8 cellular contexts compared by ENCODE assay signal in the genomic region with DNA sequence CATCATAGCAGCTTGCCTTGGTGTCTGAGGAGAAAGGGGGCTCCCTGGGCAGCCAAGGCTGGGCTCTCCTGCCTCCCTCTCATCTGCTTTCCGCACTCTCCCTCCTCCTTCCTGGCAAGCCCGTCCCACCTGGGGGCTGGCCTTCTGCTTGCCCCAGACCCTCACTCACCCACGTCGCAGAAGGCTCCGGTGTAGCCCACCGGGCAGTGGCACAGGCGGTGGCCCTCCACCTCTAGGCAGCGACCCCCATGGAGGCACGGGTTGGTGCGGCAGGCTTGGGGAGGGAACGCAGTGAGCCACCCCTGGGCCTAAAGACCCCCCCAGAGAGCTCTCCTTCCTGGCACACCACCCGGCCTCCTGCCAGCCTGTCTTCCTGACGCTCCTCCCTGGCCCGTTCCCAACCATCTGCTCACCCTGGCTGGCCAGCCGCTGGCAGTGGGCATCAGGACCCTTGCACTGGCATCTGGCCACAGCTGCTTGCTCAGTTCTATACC. TPM values are rescaled to one million over a fixed set of nuclear protein-coding genes. Genes with fewer than 3 reads are reported as not detected.
DNase-seq lines count a peak whose midpoint lies in the region; ATAC-seq and TF ChIP-seq lines count a peak whose summit lies in the region.

No MANE protein-coding gene starts in this region.

- TF ChIP-seq EP300 in gastroesophageal sphincter (IDR thresholded peaks at IDR 0.05) = no peak

- H3K4me1 Mint-ChIP-seq in osteocyte (ENCODE audit: unreplicated experiment) = peaks cover 16% of the 10 kb centered on the region

- no peaks in the 10 kb centered on the region for H3K36me3 Mint-ChIP-seq in osteocyte (ENCODE audit: unreplicated experiment)

- no peak for TF ChIP-seq CTCF in MM.1S (IDR thresholded peaks at IDR 0.05; ENCODE audit: low read length)
- TF ChIP-seq CTCF in osteocyte (IDR thresholded peaks at IDR 0.05) = no peak
- no peak for TF ChIP-seq CTCF in gastroesophageal sphincter (IDR thresholded peaks at IDR 0.05)

- H3K4me3 ChIP-seq in MM.1S (ENCODE audit: low read length) = peak overlapping the region; percentile 78
- H3K4me3 ChIP-seq in effector memory CD4-positive, alpha-beta T cell (ENCODE audit: insufficient read depth, low read depth, low read length, poor library complexity, severe bottlenecking) = peak overlapping the region; percentile 41
- peak overlapping the region in 1 of 2 donors; percentile 60 for H3K4me3 ChIP-seq in gastroesophageal sphincter

- peak overlapping the region; percentile 48; the same call in 1 of the 2 replicates for H3K27ac ChIP-seq in MM.1S (ENCODE audit: low read length)
- peak overlapping the region; percentile 71 for H3K27ac ChIP-seq in effector memory CD4-positive, alpha-beta T cell (ENCODE audit: insufficient read depth, low read length, poor library complexity, severe bottlenecking)
- peak overlapping the region in 1 of 4 donors; percentile 55 for H3K27ac ChIP-seq in gastroesophageal sphincter

- H3K9me2 ChIP-seq in MM.1S (replicated peaks; ENCODE audit: insufficient read depth, low read length) = no peaks in the 10 kb centered on the region

- peaks cover 9% of the 10 kb centered on the region; the same call in 1 of the 2 replicates for H3F3A ChIP-seq in MM.1S (ENCODE audit: insufficient read depth, low read length)

- peak overlapping the region; percentile 96 for H2AFZ ChIP-seq in MM.1S (ENCODE audit: low read length)

- H3K27ac Mint-ChIP-seq in osteocyte (ENCODE audit: unreplicated experiment) = no peak overlapping the region

- DNase-seq in COR-L47 (lab: John Stamatoyannopoulos, UW) (peak; percentile 11), MM.1S (no peak), osteocyte (ENCODE audit: extremely low spot score, unreplicated experiment) (no peak), RKO (ENCODE audit: low spot score) (no peak), DMS153 treated with DMSO at 0.1 percent for 48 hours (lab: John Stamatoyannopoulos, UW; ENCODE audit: unreplicated experiment) (no peak)
- DNase-seq in effector memory CD4-positive, alpha-beta T cell = no peak

- peaks cover 19% of the 10 kb centered on the region for H3K27me3 Mint-ChIP-seq in osteocyte (ENCODE audit: unreplicated experiment)

- H3K27me3 ChIP-seq in MM.1S (replicated peaks; ENCODE audit: insufficient read depth, low read length) (peaks cover 23% of the 10 kb centered on the region), gastroesophageal sphincter (peaks cover 75% of the 10 kb centered on the region)
- H3K27me3 ChIP-seq in effector memory CD4-positive, alpha-beta T cell (replicated peaks; ENCODE audit: control insufficient read depth, insufficient read depth, low read length, poor library complexity, severe bottlenecking) = no peaks in the 10 kb centered on the region

- peak overlapping the region; percentile 70 for H3K4me3 Mint-ChIP-seq in osteocyte (ENCODE audit: unreplicated experiment)

- no peaks in the 10 kb centered on the region for H4K20me1 ChIP-seq in MM.1S (ENCODE audit: insufficient read depth, low read length)

- no peak for TF ChIP-seq POLR2A in gastroesophageal sphincter (IDR thresholded peaks at IDR 0.05)

- no peaks in the 10 kb centered on the region for H3K79me2 ChIP-seq in MM.1S (ENCODE audit: low read length)

- H3K4me1 ChIP-seq in MM.1S (ENCODE audit: low read length) = peaks cover 17% of the 10 kb centered on the region
- H3K4me1 ChIP-seq in effector memory CD4-positive, alpha-beta T cell (ENCODE audit: control insufficient read depth, insufficient read depth, low read length, poor library complexity, severe bottlenecking) = peaks cover 26% of the 10 kb centered on the region
- H3K4me1 ChIP-seq in gastroesophageal sphincter = peaks cover 0 to 42% (median 36%) of the 10 kb centered on the region in 3 donors

- H3K9me3 ChIP-seq in MM.1S (replicated peaks; ENCODE audit: insufficient read depth, low read length) = no peaks in the 10 kb centered on the region
- H3K9me3 ChIP-seq in effector memory CD4-positive, alpha-beta T cell (ENCODE audit: control insufficient read depth, low read length) = no peaks in the 10 kb centered on the region
- no peaks in the 10 kb centered on the region for H3K9me3 ChIP-seq in gastroesophageal sphincter

- WGBS in gastroesophageal sphincter (ENCODE audit: low coverage in 1 of 2), 2 donors = 0% methylated on average over 2 of the region's 15 CpGs; no CpG with 5 or more reads in 1 of the 2 donors

- H3K9me3 Mint-ChIP-seq in osteocyte (ENCODE audit: unreplicated experiment) = no peaks in the 10 kb centered on the region

- peak overlapping the region; percentile 100 for H3K4me2 ChIP-seq in MM.1S (ENCODE audit: low read depth, low read length)

- H3K36me3 ChIP-seq in MM.1S (replicated peaks; ENCODE audit: insufficient read depth, low read length) = no peaks in the 10 kb centered on the region
- H3K36me3 ChIP-seq in effector memory CD4-positive, alpha-beta T cell (ENCODE audit: control insufficient read depth, insufficient read depth, low read length) = no peaks in the 10 kb centered on the region
- H3K36me3 ChIP-seq in gastroesophageal sphincter = no peaks in the 10 kb centered on the region

- ATAC-seq in HG02610 (IDR thresholded peaks at IDR 0.05; ENCODE audit: unreplicated experiment) (no peak), gastroesophageal sphincter (no peak)

- peak overlapping the region; percentile 82 for H3K9ac ChIP-seq in MM.1S (ENCODE audit: low read length)

RNA-seq across cellular contexts. Expression of gene PFN3, which starts 4.2 kb away (rescaled TPM):
- total RNA-seq in osteocyte = not detected in 2 replicates
- total RNA-seq in gastroesophageal sphincter = not detected

RNA-seq across cellular contexts. Expression of gene F12, which starts 4.7 kb away (rescaled TPM):
- total RNA-seq in osteocyte = 1.0 and 1.5 TPM in 2 replicates
- under 1 TPM in 2 of 4 donors, not detected in 2; 0.27 to 0.89 TPM for total RNA-seq in gastroesophageal sphincter

RNA-seq across cellular contexts. Expression of gene SLC34A1, which starts 20.5 kb away (rescaled TPM):
- not detected in 2 replicates for total RNA-seq in osteocyte
- total RNA-seq in gastroesophageal sphincter = under 1 TPM in 1 of 4 donors, not detected in 3; 0.12 TPM

RNA-seq across cellular contexts. Expression of gene GRK6, which starts 21.8 kb away (rescaled TPM):
- 35.6 and 38.2 TPM in 2 replicates for total RNA-seq in osteocyte
- 10 to 100 TPM; 20.7 to 42.3 (median 31.5) TPM for total RNA-seq in gastroesophageal sphincter

RNA-seq across cellular contexts. Expression of gene PRR7, which starts 41.9 kb away (rescaled TPM):
- total RNA-seq in osteocyte (2.8 and 4.4 TPM in 2 replicates), gastroesophageal sphincter (1 to 10 TPM in 3 of 4 donors, not detected in 1; 1.6 to 2.7 (median 2.2) TPM)
